Comparison of ENCODE assay signal across 8 cellular contexts in the genomic region with DNA sequence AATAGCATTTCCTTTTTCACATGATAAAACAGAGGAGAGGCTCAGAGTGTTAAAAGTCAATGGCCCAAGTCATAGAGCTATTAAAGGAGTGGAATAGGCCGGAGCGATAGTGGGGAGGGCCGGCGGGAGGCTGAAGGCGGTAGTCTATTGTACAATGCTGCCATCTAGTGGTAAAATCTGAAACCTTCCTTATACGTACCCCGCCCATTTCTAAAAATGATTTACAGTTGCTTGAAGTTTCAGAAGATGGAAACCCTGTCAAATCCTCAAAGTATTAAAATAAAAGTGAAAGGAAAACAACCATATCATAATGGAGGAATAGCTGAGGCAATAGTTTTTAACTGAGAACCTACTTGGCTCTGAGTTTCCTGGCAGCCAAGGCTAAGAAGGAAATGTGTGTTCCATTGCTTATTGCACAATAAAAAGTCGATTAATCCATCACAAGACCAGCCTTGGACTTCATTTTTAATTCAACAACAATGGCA.
DNase-seq lines count a peak whose midpoint lies in the region; ATAC-seq and TF ChIP-seq lines count a peak whose summit lies in the region.

No MANE protein-coding gene starts in this region.

- H3K27ac ChIP-seq in VCaP: no peak overlapping the region
- H3K27ac ChIP-seq in naive thymus-derived CD4-positive, alpha-beta T cell (ENCODE audit: low read depth, low read length): no peak overlapping the region

- intact Hi-C loops in naive thymus-derived CD4-positive, alpha-beta T cell (cut with micrococcal nuclease): loop anchor here (1.0 to 5.0 kb wide), 5 partner anchors 107 to 390 kb away; no protein-coding TSS in a partner anchor

- H3K4me3 Mint-ChIP-seq in naive thymus-derived CD4-positive, alpha-beta T cell: peak overlapping the region in 1 of 10 donors; percentile 31

- peak; percentile 89 for TF ChIP-seq CTCF in VCaP (conservative IDR thresholded peaks at IDR 0.05)

- peaks cover 15 to 22% (median 17%) of the 10 kb centered on the region in 5 donors for H3K27me3 Mint-ChIP-seq in naive thymus-derived CD4-positive, alpha-beta T cell

- H3K27ac Mint-ChIP-seq in naive thymus-derived CD4-positive, alpha-beta T cell: peak overlapping the region in 1 of 9 donors; percentile 39

- peaks cover 4 to 7% of the 10 kb centered on the region in 2 donors for H3K4me1 ChIP-seq in naive thymus-derived CD4-positive, alpha-beta T cell (ENCODE audit: control insufficient read depth in 2 of 2, insufficient read depth in 2 of 2, low read length in 2 of 2)

- no peaks in the 10 kb centered on the region for H3K36me3 Mint-ChIP-seq in naive thymus-derived CD4-positive, alpha-beta T cell

- H3K4me3 ChIP-seq in naive thymus-derived CD4-positive, alpha-beta T cell (ENCODE audit: low read length): no peak overlapping the region

- ATAC-seq in GM19025 (IDR thresholded peaks at IDR 0.05; ENCODE audit: low read depth, unreplicated experiment) (peak; percentile 48), HG03045 (IDR thresholded peaks at IDR 0.05; ENCODE audit: unreplicated experiment) (peak; percentile 59)
- ATAC-seq in naive thymus-derived CD4-positive, alpha-beta T cell: peak; percentile 82

- no peak for TF ChIP-seq POLR2A in erythroblast (IDR thresholded peaks at IDR 0.05; ENCODE audit: low read length)

- H3K4me1 Mint-ChIP-seq in naive thymus-derived CD4-positive, alpha-beta T cell: peaks cover 9 to 23% (median 13%) of the 10 kb centered on the region in 7 donors

- peaks cover 0 to 3% of the 10 kb centered on the region in 2 donors for H3K27me3 ChIP-seq in naive thymus-derived CD4-positive, alpha-beta T cell (ENCODE audit: control insufficient read depth in 2 of 2, insufficient read depth in 2 of 2, low read length in 2 of 2)

- CTCF ChIA-PET in naive thymus-derived CD4-positive, alpha-beta T cell (lab: Charles Lee): interaction anchor here (0.7 to 7.5 kb wide), 28 partner anchors 11 to 1841 kb away, joined by 3 to 129 read pairs (median 4); no protein-coding TSS in a partner anchor

- H3K9me3 ChIP-seq in naive thymus-derived CD4-positive, alpha-beta T cell (ENCODE audit: control insufficient read depth in 2 of 3, low read length in 3 of 3): no peaks in the 10 kb centered on the region

- POLR2A ChIA-PET in naive thymus-derived CD4-positive, alpha-beta T cell (lab: Charles Lee): no interaction called here

- no peaks in the 10 kb centered on the region for H3K36me3 ChIP-seq in naive thymus-derived CD4-positive, alpha-beta T cell (ENCODE audit: control insufficient read depth in 2 of 3, insufficient read depth in 3 of 3, low read length in 3 of 3)

- no peaks in the 10 kb centered on the region for H3K9me3 Mint-ChIP-seq in naive thymus-derived CD4-positive, alpha-beta T cell

- DNase-seq in D341Med (ENCODE audit: low spot score) (peak; percentile 64), NCI-H2029 (lab: John Stamatoyannopoulos, UW) (peak; percentile 21), erythroblast (lab: John Stamatoyannopoulos, UW) (peak; percentile 65 to 80), ureter (ENCODE audit: low spot score) (no peak)
- DNase-seq in naive thymus-derived CD4-positive, alpha-beta T cell: peak in 7 of 9 donors; percentile 33 to 62 (median 55)
